ENCODE assay signal across 15 cellular contexts in the genomic region with DNA sequence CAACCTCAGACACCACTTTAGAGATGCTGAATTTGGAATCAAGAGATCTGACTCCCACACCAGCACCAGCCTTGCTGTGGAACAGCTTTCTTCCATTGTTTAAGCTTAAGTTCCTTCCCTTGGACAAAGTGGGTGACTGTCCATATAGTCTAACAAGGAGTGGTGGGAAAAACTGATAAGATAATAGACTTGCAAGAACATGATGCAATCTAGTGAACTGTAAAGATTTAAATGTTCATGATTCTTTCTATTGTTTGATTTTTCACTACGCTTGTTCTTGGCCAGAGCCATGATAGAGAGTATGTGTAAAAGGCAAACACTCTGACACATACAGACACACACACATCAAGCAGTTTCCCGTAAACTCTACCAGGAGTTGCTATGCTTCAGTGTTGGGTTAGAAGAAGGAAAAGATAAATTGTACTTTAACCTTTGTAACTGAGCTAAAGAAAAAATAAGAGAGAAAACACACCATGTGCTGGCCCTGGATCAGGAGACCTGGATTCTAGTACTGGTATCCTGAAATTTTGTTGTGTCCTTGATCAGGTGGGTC.
DNase-seq lines count a peak whose midpoint lies in the region; ATAC-seq and TF ChIP-seq lines count a peak whose summit lies in the region.
"Had no signal": no experiment of that assay in that cellular context is flagged by ENCODE, and none has a peak within 500 bp of the region (broad histone marks: within the 10 kb centered on the region; RNA-seq: fewer than 3 reads in every experiment).

No MANE protein-coding gene starts in this region.

- no peaks in the 10 kb centered on the region for H3K4me1 Mint-ChIP-seq in activated CD8-positive, alpha-beta T cell treated with anti-CD3 and anti-CD28 coated beads for 36 hours (ENCODE audit: low read depth)
- H3K4me1 Mint-ChIP-seq: CD4-positive, alpha-beta memory T cell had no signal

- no peak overlapping the region for H2AFZ ChIP-seq in osteoblast (ENCODE audit: low read length)

- H3K27me3 Mint-ChIP-seq in activated CD8-positive, alpha-beta T cell treated with anti-CD3 and anti-CD28 coated beads for 36 hours: no peaks in the 10 kb centered on the region

- H3K27ac Mint-ChIP-seq in activated CD8-positive, alpha-beta T cell treated with anti-CD3 and anti-CD28 coated beads for 36 hours: no peak overlapping the region
- H3K27ac Mint-ChIP-seq: CD4-positive, alpha-beta memory T cell had no signal

- H3K27ac ChIP-seq in SK-N-MC: peak overlapping the region; percentile 70; the same call in 1 of the 2 replicates
- no peak overlapping the region for H3K27ac ChIP-seq in osteoblast (ENCODE audit: low read depth, low read length)
- H3K27ac ChIP-seq: C4-2B, HL-60 had no signal

- CTCF ChIA-PET in activated CD8-positive, alpha-beta T cell treated with anti-CD3 and anti-CD28 coated beads for 36 hours (lab: Charles Lee): no interaction called here

- H3K36me3 Mint-ChIP-seq in activated CD8-positive, alpha-beta T cell treated with anti-CD3 and anti-CD28 coated beads for 36 hours (ENCODE audit: low read depth): no peaks in the 10 kb centered on the region
- H3K36me3 Mint-ChIP-seq: CD4-positive, alpha-beta memory T cell had no signal

- DNase-seq in SK-N-MC (ENCODE audit: low read depth, low spot score): no peak
- DNase-seq in fibroblast of the aortic adventitia (ENCODE audit: low read depth): peak; percentile 53
- peak; percentile 0 for DNase-seq in osteoblast (ENCODE audit: insufficient read length, low spot score, missing footprints)
- DNase-seq in effector CD8-positive, alpha-beta T cell (lab: John Stamatoyannopoulos, UW): no peak
- no peak for DNase-seq in activated CD8-positive, alpha-beta T cell treated with anti-CD3 and anti-CD28 coated beads for 36 hours
- DNase-seq in HCEC 1CT: no peak
- DNase-seq in SKM-1 (lab: John Stamatoyannopoulos, UW; ENCODE audit: unreplicated experiment): no peak
- DNase-seq: BE2C; CD4-positive, alpha-beta memory T cell; DMS79 treated with DMSO at 0.1 percent for 48 hours; EL; GDM1 had no signal

- POLR2A ChIA-PET in activated CD8-positive, alpha-beta T cell treated with anti-CD3 and anti-CD28 coated beads for 36 hours (lab: Charles Lee): no interaction called here

- H3K79me2 ChIP-seq in osteoblast (ENCODE audit: insufficient read depth, low read length): no peaks in the 10 kb centered on the region

- H3K9me3 Mint-ChIP-seq in activated CD8-positive, alpha-beta T cell treated with anti-CD3 and anti-CD28 coated beads for 36 hours: no peaks in the 10 kb centered on the region

- no peak overlapping the region for H3K4me2 ChIP-seq in osteoblast (ENCODE audit: insufficient read depth, low read length)

- no peaks in the 10 kb centered on the region for H3K27me3 ChIP-seq in osteoblast (ENCODE audit: insufficient read depth, low read length)
- H3K27me3 ChIP-seq: BE2C had no signal

- no peak overlapping the region for H3K9ac ChIP-seq in SK-N-MC (ENCODE audit: insufficient read length)

- ATAC-seq in activated CD8-positive, alpha-beta T cell treated with anti-CD3 and anti-CD28 coated beads for 36 hours: no peak
- ATAC-seq: HCT116 had no signal

- no peaks in the 10 kb centered on the region for H3K9me3 ChIP-seq in SK-N-MC (ENCODE audit: low read depth, low read length)
- H3K9me3 ChIP-seq in osteoblast (ENCODE audit: low read depth, low read length): no peaks in the 10 kb centered on the region
- H3K9me3 ChIP-seq: BE2C had no signal

- H3K36me3 ChIP-seq in SK-N-MC (ENCODE audit: insufficient read depth, low read length) (peaks cover 100% of the 10 kb centered on the region), osteoblast (ENCODE audit: insufficient read depth, low read length) (no peaks in the 10 kb centered on the region)
- H3K36me3 ChIP-seq: BE2C had no signal

- no peak overlapping the region for H3K4me3 Mint-ChIP-seq in activated CD8-positive, alpha-beta T cell treated with anti-CD3 and anti-CD28 coated beads for 36 hours
- H3K4me3 Mint-ChIP-seq: CD4-positive, alpha-beta memory T cell had no signal

- TF ChIP-seq CTCF in fibroblast of the aortic adventitia (IDR thresholded peaks at IDR 0.05; ENCODE audit: insufficient read depth, low read length) (no peak), osteoblast (IDR thresholded peaks at IDR 0.05; ENCODE audit: extremely low read depth, low read depth, low read length) (no peak)
- no peak for TF ChIP-seq CTCF in activated CD8-positive, alpha-beta T cell treated with anti-CD3 and anti-CD28 coated beads for 36 hours (IDR thresholded peaks at IDR 0.05)

- H3K4me3 ChIP-seq in SK-N-MC: no peak overlapping the region
- no peak overlapping the region for H3K4me3 ChIP-seq in fibroblast of the aortic adventitia (ENCODE audit: low read depth, low read length)
- H3K4me3 ChIP-seq in osteoblast (ENCODE audit: insufficient read depth, low read length): no peak overlapping the region

- intact Hi-C loops in activated CD8-positive, alpha-beta T cell treated with anti-CD3 and anti-CD28 coated beads for 36 hours (cut with micrococcal nuclease): no loop called here

- no peaks in the 10 kb centered on the region for H3K4me1 ChIP-seq in osteoblast (ENCODE audit: insufficient read depth, low read length)
- H3K4me1 ChIP-seq: BE2C had no signal

- H4K20me1 ChIP-seq in osteoblast (ENCODE audit: insufficient read depth, low read length): no peaks in the 10 kb centered on the region

Comparison
In these comparisons a context has a peak if more than half of its experiments do, and no peak if none do; other contexts are left out.
1. DNase-seq: peak in fibroblast of the aortic adventitia (single experiment) and osteoblast (single experiment); none in SK-N-MC (single experiment), effector CD8-positive, alpha-beta T cell (single experiment), activated CD8-positive, alpha-beta T cell treated with anti-CD3 and anti-CD28 coated beads for 36 hours (single experiment), HCEC 1CT (single experiment) and SKM-1 (single experiment).